ENCODE assay signal across 8 cellular contexts in genomic region chr10:91908358-91909177, GRCh38. TPM values are rescaled to one million over a fixed set of nuclear protein-coding genes. Genes with fewer than 3 reads are reported as not detected.
DNase-seq lines count a peak whose midpoint lies in the region; ATAC-seq and TF ChIP-seq lines count a peak whose summit lies in the region.

No MANE protein-coding gene starts in this region.

- peak; percentile 94 for ATAC-seq in GM19467 (IDR thresholded peaks at IDR 0.05; ENCODE audit: unreplicated experiment)

- H3K27me3 ChIP-seq in HL-60 (ENCODE audit: insufficient read depth, poor library complexity, severe bottlenecking) (no peaks in the 10 kb centered on the region), mucosa of rectum (ENCODE audit: control insufficient read depth in 2 of 2, insufficient read depth in 2 of 2, low read length in 2 of 2) (peaks cover 0 to 3% of the 10 kb centered on the region in 2 donors)

- H3K9me3 Mint-ChIP-seq in Calu3 (ENCODE audit: low read depth, unreplicated experiment), result no peaks in the 10 kb centered on the region

- H3K27ac Mint-ChIP-seq in Calu3 (ENCODE audit: unreplicated experiment), result no peak overlapping the region

- H3K27me3 Mint-ChIP-seq in Calu3 (ENCODE audit: unreplicated experiment), result peaks cover 11% of the 10 kb centered on the region

- intact Hi-C loops in Calu3 (cut with micrococcal nuclease; ENCODE audit: unreplicated experiment), result no loop called here

- H3K4me3 Mint-ChIP-seq in Calu3 (ENCODE audit: low read depth, unreplicated experiment), result peak overlapping the region; percentile 79

- TF ChIP-seq CTCF in Calu3 (IDR thresholded peaks at IDR 0.05; ENCODE audit: unreplicated experiment) (no peak), HL-60 (IDR thresholded peaks at IDR 0.05; ENCODE audit: insufficient read depth, low read length) (peak; percentile 64)

- H3K4me3 ChIP-seq in HL-60 (replicated peaks; ENCODE audit: insufficient read depth, low read length) (peak overlapping the region; percentile 71), mucosa of rectum (ENCODE audit: low read length in 2 of 2) (peak overlapping the region; percentile 80 to 84)

- peak overlapping the region; percentile 52 for H3K27ac ChIP-seq in HL-60 (replicated peaks)
- peak overlapping the region; percentile 37 to 48 for H3K27ac ChIP-seq in mucosa of rectum (ENCODE audit: low read depth in 2 of 2, low read length in 2 of 2)

- no peaks in the 10 kb centered on the region for H3K9me3 ChIP-seq in mucosa of rectum (ENCODE audit: control insufficient read depth in 2 of 2, low read length in 2 of 2)

- CTCF ChIA-PET in Calu3 (lab: Charles Lee), result interaction anchor here (1.3 kb wide), 1 partner anchor 15 kb away, joined by 3 read pairs; the partner anchor contains the start of gene BTAF1

- H3K4me1 Mint-ChIP-seq in Calu3 (ENCODE audit: low read depth, unreplicated experiment), result peaks cover 20% of the 10 kb centered on the region

- H3K36me3 ChIP-seq in mucosa of rectum (ENCODE audit: control insufficient read depth in 2 of 2, insufficient read depth in 2 of 2, low read length in 2 of 2), result no peaks in the 10 kb centered on the region

- DNase-seq in Calu3, result peak; percentile 76
- peak; percentile 72 to 85 for DNase-seq in HL-60 (ENCODE audit: low read depth in 1 of 2, low spot score in 1 of 2)
- DNase-seq in NOMO-1 treated with DMSO at 0.1 percent for 48 hours (lab: John Stamatoyannopoulos, UW; ENCODE audit: unreplicated experiment), result peak; percentile 79
- DNase-seq in activated CD8-positive, alpha-beta memory T cell treated with anti-CD3 and anti-CD28 coated beads, Interleukin-2, amount 50 U/mL, for 48 hours, result peak; percentile 87
- DNase-seq in erythroblast (lab: John Stamatoyannopoulos, UW), result peak; percentile 85
- DNase-seq in stimulated activated CD8-positive, alpha-beta memory T cell treated with anti-CD3 and anti-CD28 coated beads, Interleukin-7, amount 100 ng/mL, for 1 hour (ENCODE audit: low read depth in 2 of 2), result peak; percentile 40 to 52

- peak; percentile 49 for TF ChIP-seq POLR2A in erythroblast (IDR thresholded peaks at IDR 0.05; ENCODE audit: low read length)

- peaks cover 18% of the 10 kb centered on the region for H3K36me3 Mint-ChIP-seq in Calu3 (ENCODE audit: insufficient read depth, unreplicated experiment)

- peaks cover 6 to 11% of the 10 kb centered on the region in 2 donors for H3K4me1 ChIP-seq in mucosa of rectum (ENCODE audit: control insufficient read depth in 2 of 2, insufficient read depth in 2 of 2, low read length in 2 of 2)

- H3K9ac ChIP-seq in mucosa of rectum (ENCODE audit: low read depth in 1 of 2, low read length in 2 of 2), result peak overlapping the region; percentile 49 to 75

- no TSS peak for BruUV-seq in Calu3 (replicated peaks; lab: Mats Ljungman, UMichigan)

RNA-seq across cellular contexts. Expression of gene FGFBP3, which starts 0.7 kb away (rescaled TPM):
- total RNA-seq in Calu3 (2022), result 1.9 and 2.1 TPM in 2 replicates

RNA-seq across cellular contexts. Expression of gene BTAF1, which starts 15.0 kb away (rescaled TPM):
- 29.2 and 30.7 TPM in 2 replicates for total RNA-seq in Calu3 (2022)

Comparison
In these comparisons a context has a peak if more than half of its experiments do, and no peak if none do; other contexts are left out.
1. Peak in every context shown above with its lines: DNase-seq, ATAC-seq, H3K4me3 ChIP-seq and H3K27ac ChIP-seq.